ENCODE assay signal across 8 cellular contexts in the genomic region with DNA sequence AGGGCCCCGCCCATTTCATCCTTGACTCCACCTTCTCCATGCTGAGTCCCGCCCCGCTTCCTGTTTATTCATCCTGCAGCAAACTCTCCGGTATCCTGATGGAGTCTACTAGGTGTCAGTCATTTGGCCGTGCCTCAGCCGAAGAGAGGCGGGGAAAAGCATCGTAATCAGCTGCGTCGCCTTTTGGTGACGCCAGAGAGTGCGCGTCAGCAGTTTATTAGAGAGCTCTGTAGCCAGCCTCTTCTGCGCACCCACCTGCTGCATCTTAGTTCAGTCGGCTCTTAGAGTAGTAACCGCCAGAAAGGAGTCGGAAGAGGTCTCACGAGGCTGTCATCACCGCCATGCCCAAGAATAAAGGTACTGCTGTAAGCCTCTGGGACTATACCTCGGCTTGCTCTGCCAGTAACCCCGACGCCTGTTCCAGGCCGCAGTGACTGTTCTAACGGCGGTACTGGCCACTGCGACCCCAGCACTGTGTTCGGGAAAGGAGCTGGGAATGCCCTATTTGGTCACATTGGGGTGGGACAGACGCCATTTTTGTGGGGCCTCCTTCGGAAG. TPM values are rescaled to one million over a fixed set of nuclear protein-coding genes. Genes with fewer than 3 reads are reported as not detected.
DNase-seq lines count a peak whose midpoint lies in the region; ATAC-seq and TF ChIP-seq lines count a peak whose summit lies in the region.

A gene with protein sequence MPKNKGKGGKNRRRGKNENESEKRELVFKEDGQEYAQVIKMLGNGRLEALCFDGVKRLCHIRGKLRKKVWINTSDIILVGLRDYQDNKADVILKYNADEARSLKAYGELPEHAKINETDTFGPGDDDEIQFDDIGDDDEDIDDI (plus strand): TSS at position 246 of the 558 bp plus-strand sequence. CDS start 96 bp downstream, at position 342.

- CTCF ChIA-PET in MCF 10A (lab: Yijun Ruan, JAX) = no interaction called here

- H3K4me3 Mint-ChIP-seq in stimulated activated naive CD8-positive, alpha-beta T cell treated with anti-CD3 and anti-CD28 coated beads, Interleukin-15, amount 100 ng/mL, for 72 hours = peak within 1 kb of the TSS; percentile 91 to 94
- H3K4me3 Mint-ChIP-seq in MCF 10A (ENCODE audit: unreplicated experiment) = no peak within 1 kb of the TSS

- 0% methylated on average over 11 of the region's 29 CpGs; no CpG with 5 or more reads in 1 of the 2 donors for WGBS in lower leg skin, 2 donors

- DNase-seq in activated T-cell treated with anti-CD3 and anti-CD28 coated beads for 24 hours (ENCODE audit: low read depth) (peak; percentile 81), NCI-H526 (lab: John Stamatoyannopoulos, UW) (peak; percentile 73 to 84), lower leg skin (ENCODE audit: low spot score in 2 of 2) (peak in 1 of 2 donors; percentile 93), retina (no peak), MCF 10A (ENCODE audit: unreplicated experiment) (no peak)
- DNase-seq in activated T-cell treated with anti-CD3 and anti-CD28 coated beads, Interleukin-2, amount 50 U/mL, for 48 hours = no peak
- DNase-seq in activated naive CD8-positive, alpha-beta T cell treated with anti-CD3 and anti-CD28 coated beads, Interleukin-2, amount 50 U/mL, for 16 hours (ENCODE audit: low read depth, low spot score) = peak; percentile 58
- DNase-seq in stimulated activated naive CD8-positive, alpha-beta T cell treated with anti-CD3 and anti-CD28 coated beads, Interleukin-15, amount 100 ng/mL, for 72 hours = peak; percentile 80 to 97

- H3K36me3 Mint-ChIP-seq in MCF 10A (ENCODE audit: insufficient read depth, unreplicated experiment) = no peaks in the 10 kb centered on the region

- TF ChIP-seq CTCF in lower leg skin (IDR thresholded peaks at IDR 0.05) (no peak), MCF 10A (IDR thresholded peaks at IDR 0.05; ENCODE audit: unreplicated experiment) (no peak)

- H3K4me3 ChIP-seq in lower leg skin (ENCODE audit: low read depth, poor library complexity, severe bottlenecking) = peak within 1 kb of the TSS; percentile 53

- TF ChIP-seq POLR2A in lower leg skin (IDR thresholded peaks at IDR 0.05) = no peak

- intact Hi-C loops in lower leg skin (cut with DNase I; ENCODE audit: low total_unique reads) = no loop called here
- intact Hi-C loops in MCF 10A (cut with micrococcal nuclease) = no loop called here

- peak within 1 kb of the TSS; percentile 98 to 99 for H3K27ac Mint-ChIP-seq in stimulated activated naive CD8-positive, alpha-beta T cell treated with anti-CD3 and anti-CD28 coated beads, Interleukin-15, amount 100 ng/mL, for 72 hours
- no peak within 1 kb of the TSS for H3K27ac Mint-ChIP-seq in MCF 10A (ENCODE audit: low read depth, unreplicated experiment)

- no peaks in the 10 kb centered on the region for H3K9me3 Mint-ChIP-seq in stimulated activated naive CD8-positive, alpha-beta T cell treated with anti-CD3 and anti-CD28 coated beads, Interleukin-15, amount 100 ng/mL, for 72 hours
- no peaks in the 10 kb centered on the region for H3K9me3 Mint-ChIP-seq in MCF 10A (ENCODE audit: unreplicated experiment)

- POLR2A ChIA-PET in MCF 10A (lab: Yijun Ruan, JAX) = no interaction called here

- peaks cover 21% of the 10 kb centered on the region for H3K4me1 Mint-ChIP-seq in stimulated activated naive CD8-positive, alpha-beta T cell treated with anti-CD3 and anti-CD28 coated beads, Interleukin-15, amount 100 ng/mL, for 72 hours
- no peaks in the 10 kb centered on the region for H3K4me1 Mint-ChIP-seq in MCF 10A (ENCODE audit: insufficient read depth, unreplicated experiment)

- no TSS peak for BruUV-seq in MCF 10A (replicated peaks; lab: Mats Ljungman, UMichigan)

- ATAC-seq in stimulated activated naive CD8-positive, alpha-beta T cell treated with anti-CD3 and anti-CD28 coated beads, Interleukin-15, amount 100 ng/mL, for 72 hours = peak; percentile 95

- H3K27me3 Mint-ChIP-seq in stimulated activated naive CD8-positive, alpha-beta T cell treated with anti-CD3 and anti-CD28 coated beads, Interleukin-15, amount 100 ng/mL, for 72 hours = no peaks in the 10 kb centered on the region
- H3K27me3 Mint-ChIP-seq in MCF 10A (ENCODE audit: insufficient read depth, unreplicated experiment) = no peaks in the 10 kb centered on the region

RNA-seq across cellular contexts. Expression of the gene that starts here (rescaled TPM):
- 10 to 100 TPM in 2 of 4 donors, not detected in 2; 12.6 to 18.2 TPM for total RNA-seq in lower leg skin
- not detected in 2 replicates for total RNA-seq in MCF 10A (2022)

Comparison
In these comparisons a context has a peak if more than half of its experiments do, and no peak if none do; other contexts are left out.
1. DNase-seq: peak in activated T-cell treated with anti-CD3 and anti-CD28 coated beads for 24 hours (single experiment), NCI-H526 (2 of 2), activated naive CD8-positive, alpha-beta T cell treated with anti-CD3 and anti-CD28 coated beads, Interleukin-2, amount 50 U/mL, for 16 hours (single experiment) and stimulated activated naive CD8-positive, alpha-beta T cell treated with anti-CD3 and anti-CD28 coated beads, Interleukin-15, amount 100 ng/mL, for 72 hours (2 of 2); none in activated T-cell treated with anti-CD3 and anti-CD28 coated beads, Interleukin-2, amount 50 U/mL, for 48 hours (0 of 2), retina (single experiment) and MCF 10A (single experiment).